17 cellular contexts compared by ENCODE assay signal in the genomic region with DNA sequence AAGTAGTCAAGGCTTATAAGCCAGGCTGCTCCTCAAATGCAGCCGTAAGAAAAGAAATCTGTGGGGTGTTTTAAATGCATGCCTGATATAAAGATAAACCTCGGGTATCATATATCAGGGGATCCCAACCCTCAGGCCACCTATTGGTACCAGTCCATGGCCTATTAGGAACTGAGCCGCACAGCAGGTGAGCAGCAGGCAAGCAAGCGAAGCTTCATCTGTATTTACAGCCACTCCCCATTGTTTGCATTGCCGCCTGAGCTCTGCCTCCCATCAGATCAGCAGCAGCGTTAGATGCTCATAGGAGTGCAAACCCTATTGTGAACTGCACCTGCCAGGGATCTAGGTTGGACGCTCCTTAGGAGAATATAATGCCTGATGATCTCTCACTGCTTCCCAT.
DNase-seq lines count a peak whose midpoint lies in the region; ATAC-seq and TF ChIP-seq lines count a peak whose summit lies in the region.
"Had no signal": no experiment of that assay in that cellular context is flagged by ENCODE, and none has a peak within 500 bp of the region (broad histone marks: within the 10 kb centered on the region; RNA-seq: fewer than 3 reads in every experiment).

No MANE protein-coding gene starts in this region.

- H2BK15ac ChIP-seq in H9 (ENCODE audit: low read depth, low read length), result no peak overlapping the region

- H3K27ac Mint-ChIP-seq in H9 (no peak overlapping the region), neural crest cell (ENCODE audit: unreplicated experiment) (no peak overlapping the region)

- no peak overlapping the region for H4K91ac ChIP-seq in H9 (ENCODE audit: insufficient read length, low read depth, low read length)

- no peak overlapping the region for H3K18ac ChIP-seq in H9 (ENCODE audit: insufficient read length, low read depth, low read length)

- H2BK120ac ChIP-seq in H9 (ENCODE audit: low read depth, low read length, poor library complexity, severe bottlenecking), result no peak overlapping the region

- H3K9me3 ChIP-seq in H9 (ENCODE audit: control insufficient read depth, low read depth, low read length), result no peaks in the 10 kb centered on the region
- H3K9me3 ChIP-seq: left ventricle myocardium inferior, thoracic aorta had no signal

- no peak overlapping the region for H2AK5ac ChIP-seq in H9 (ENCODE audit: insufficient read length, low read length)

- H3K23me2 ChIP-seq in H9 (ENCODE audit: insufficient read length, low read depth, low read length, poor library complexity, severe bottlenecking), result peaks cover 10% of the 10 kb centered on the region

- H3K4me3 Mint-ChIP-seq in H9 (peak overlapping the region in 1 of 2 experiments; percentile 84; a peak in 1 of 5 replicates), neural crest cell (peak overlapping the region; percentile 13)

- no peak overlapping the region for H2BK12ac ChIP-seq in H9 (ENCODE audit: insufficient read length, low read depth, low read length)

- H3T11ph ChIP-seq in H9 (ENCODE audit: low read length), result no peak overlapping the region

- DNase-seq in H9 (peak; percentile 46), NCI-H1930 (lab: John Stamatoyannopoulos, UW) (peak; percentile 91 to 93), NCI-H748 treated with DMSO at 0.1 percent for 48 hours (lab: John Stamatoyannopoulos, UW) (peak; percentile 93), neural crest cell (ENCODE audit: low read depth, low spot score) (no peak), AG08395 (ENCODE audit: low spot score) (no peak), GOT3 (lab: John Stamatoyannopoulos, UW) (no peak)
- DNase-seq: activated naive CD4-positive, alpha-beta T cell; dorsolateral prefrontal cortex; hypothalamus; left ventricle myocardium inferior; naive B cell; OCI-M1; stimulated activated CD4-positive, alpha-beta T cell treated with anti-CD3 and anti-CD28 coated beads, Interleukin-1b, Interleukin-23, amount 100 ng/mL, for 48 hours; WERI-Rb-1 had no signal

- no peak overlapping the region for H3K9ac ChIP-seq in H9 (ENCODE audit: extremely low read depth, insufficient read length, low read length)

- no peaks in the 10 kb centered on the region for H3K79me1 ChIP-seq in H9 (ENCODE audit: insufficient read depth, low read depth, low read length, poor library complexity, severe bottlenecking)

- H3K27me3 Mint-ChIP-seq in H9 (ENCODE audit: low read depth), result peaks cover 6% of the 10 kb centered on the region
- H3K27me3 Mint-ChIP-seq in neural crest cell (ENCODE audit: low read depth), result peaks cover 6% of the 10 kb centered on the region
- H3K27me3 Mint-ChIP-seq: naive B cell had no signal

- H3K27ac ChIP-seq in H9 (ENCODE audit: insufficient read length, low read depth, low read length), result no peak overlapping the region
- H3K27ac ChIP-seq: C4-2B, WERI-Rb-1 had no signal

- H3K4me2 ChIP-seq in H9 (ENCODE audit: insufficient read depth, insufficient read length, low read length), result no peak overlapping the region

- H3K27me3 ChIP-seq in H9 (ENCODE audit: insufficient read depth, low read length), result no peaks in the 10 kb centered on the region
- H3K27me3 ChIP-seq: dorsolateral prefrontal cortex had no signal

- H3K4me1 Mint-ChIP-seq in H9, result peaks cover 21 to 25% of the 10 kb centered on the region in 2 experiments
- H3K4me1 Mint-ChIP-seq in neural crest cell, result peaks cover 17% of the 10 kb centered on the region

- H4K20me1 ChIP-seq in H9 (ENCODE audit: control insufficient read depth, insufficient read depth, insufficient read length), result no peaks in the 10 kb centered on the region

- no peak overlapping the region for H4K8ac ChIP-seq in H9 (replicated peaks; ENCODE audit: insufficient read length, low read depth, low read length)

- H2AFZ ChIP-seq in H9 (ENCODE audit: low read length), result no peak overlapping the region

- no peak overlapping the region for H3K56ac ChIP-seq in H9 (ENCODE audit: insufficient read length, low read depth, low read length)

- no peaks in the 10 kb centered on the region for H3K79me2 ChIP-seq in H9 (ENCODE audit: insufficient read depth, low read length)

- H3K9me3 Mint-ChIP-seq in H9 (no peaks in the 10 kb centered on the region), neural crest cell (no peaks in the 10 kb centered on the region)
- H3K9me3 Mint-ChIP-seq: naive B cell had no signal

- WGBS in H9 (ENCODE audit: extremely low coverage, insufficient read length, low lambda C conversion rate), result no CpG with 5 or more reads among the region's 7 CpGs

- ATAC-seq in GM19324 (IDR thresholded peaks at IDR 0.05; ENCODE audit: low FRiP score, unreplicated experiment), result no peak

- H2BK5ac ChIP-seq in H9 (ENCODE audit: insufficient read length, low read length), result no peak overlapping the region

- no peaks in the 10 kb centered on the region for H3K4me1 ChIP-seq in H9 (ENCODE audit: insufficient read depth, low read length)

- H3K4ac ChIP-seq in H9 (ENCODE audit: low read depth, low read length), result no peak overlapping the region

- no peak overlapping the region for H4K5ac ChIP-seq in H9 (ENCODE audit: insufficient read length, low read depth, low read length)

- H3K36me3 Mint-ChIP-seq in H9 (ENCODE audit: insufficient read depth in 1 of 3, low read depth in 3 of 3), result no peaks in the 10 kb centered on the region
- no peaks in the 10 kb centered on the region for H3K36me3 Mint-ChIP-seq in neural crest cell (ENCODE audit: low read depth)
- H3K36me3 Mint-ChIP-seq: naive B cell had no signal

- H3K14ac ChIP-seq in H9 (ENCODE audit: insufficient read depth, low read length), result no peak overlapping the region

- TF ChIP-seq CTCF in H9 (conservative IDR thresholded peaks at IDR 0.05), result no peak
- no peak for TF ChIP-seq CTCF in neural crest cell (conservative IDR thresholded peaks at IDR 0.05)

- no peak overlapping the region for H3K23ac ChIP-seq in H9 (ENCODE audit: insufficient read length, low read depth, low read length)

- no peak overlapping the region for H2BK20ac ChIP-seq in H9 (ENCODE audit: low read depth, low read length, poor library complexity, severe bottlenecking)

Comparison
In these comparisons a context has a peak if more than half of its experiments do, and no peak if none do; other contexts are left out.
1. DNase-seq: peak in H9 (single experiment), NCI-H1930 (2 of 2) and NCI-H748 treated with DMSO at 0.1 percent for 48 hours (single experiment); none in neural crest cell (single experiment), AG08395 (single experiment) and GOT3 (single experiment).